Comparison of ENCODE assay signal across 1 cellular context in the genomic region with DNA sequence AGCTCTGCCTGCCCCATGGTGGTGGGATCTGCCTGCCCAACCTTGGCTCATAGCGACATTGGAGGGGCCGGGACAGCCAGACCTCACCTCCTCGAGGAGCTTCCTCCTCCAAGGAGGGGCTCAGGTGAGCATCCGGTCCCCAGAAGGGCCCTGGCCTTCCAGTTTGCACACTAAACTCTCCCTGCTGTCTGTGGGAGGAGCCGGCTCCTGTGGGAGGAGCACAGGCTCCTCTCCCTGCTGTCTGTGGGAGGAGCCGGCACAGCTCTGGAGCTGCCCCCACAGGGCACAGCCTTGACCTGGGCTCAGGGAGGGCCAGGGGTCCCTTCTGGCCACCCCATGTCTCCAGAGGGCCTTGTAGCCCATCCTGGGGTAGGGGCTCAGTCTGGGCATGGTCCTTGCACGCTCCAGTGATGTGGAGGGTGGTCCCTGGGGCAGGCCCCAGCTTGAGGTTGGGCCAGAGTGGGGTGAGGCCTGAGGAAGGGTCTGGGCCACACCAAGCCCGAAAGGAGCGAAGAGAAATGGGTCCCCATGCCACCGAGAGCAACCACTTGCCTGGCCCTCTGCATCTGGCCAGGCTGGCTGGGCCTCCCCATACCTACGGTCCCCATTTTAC.
TF ChIP-seq lines count a peak whose summit lies in the region.

No MANE protein-coding gene starts in this region.

TF ChIP-seq in A549, 52 proteins besides CTCF, POLR2A, EP300 and RAD21 (continued from another document):
- TF ChIP-seq, protein P1, sequence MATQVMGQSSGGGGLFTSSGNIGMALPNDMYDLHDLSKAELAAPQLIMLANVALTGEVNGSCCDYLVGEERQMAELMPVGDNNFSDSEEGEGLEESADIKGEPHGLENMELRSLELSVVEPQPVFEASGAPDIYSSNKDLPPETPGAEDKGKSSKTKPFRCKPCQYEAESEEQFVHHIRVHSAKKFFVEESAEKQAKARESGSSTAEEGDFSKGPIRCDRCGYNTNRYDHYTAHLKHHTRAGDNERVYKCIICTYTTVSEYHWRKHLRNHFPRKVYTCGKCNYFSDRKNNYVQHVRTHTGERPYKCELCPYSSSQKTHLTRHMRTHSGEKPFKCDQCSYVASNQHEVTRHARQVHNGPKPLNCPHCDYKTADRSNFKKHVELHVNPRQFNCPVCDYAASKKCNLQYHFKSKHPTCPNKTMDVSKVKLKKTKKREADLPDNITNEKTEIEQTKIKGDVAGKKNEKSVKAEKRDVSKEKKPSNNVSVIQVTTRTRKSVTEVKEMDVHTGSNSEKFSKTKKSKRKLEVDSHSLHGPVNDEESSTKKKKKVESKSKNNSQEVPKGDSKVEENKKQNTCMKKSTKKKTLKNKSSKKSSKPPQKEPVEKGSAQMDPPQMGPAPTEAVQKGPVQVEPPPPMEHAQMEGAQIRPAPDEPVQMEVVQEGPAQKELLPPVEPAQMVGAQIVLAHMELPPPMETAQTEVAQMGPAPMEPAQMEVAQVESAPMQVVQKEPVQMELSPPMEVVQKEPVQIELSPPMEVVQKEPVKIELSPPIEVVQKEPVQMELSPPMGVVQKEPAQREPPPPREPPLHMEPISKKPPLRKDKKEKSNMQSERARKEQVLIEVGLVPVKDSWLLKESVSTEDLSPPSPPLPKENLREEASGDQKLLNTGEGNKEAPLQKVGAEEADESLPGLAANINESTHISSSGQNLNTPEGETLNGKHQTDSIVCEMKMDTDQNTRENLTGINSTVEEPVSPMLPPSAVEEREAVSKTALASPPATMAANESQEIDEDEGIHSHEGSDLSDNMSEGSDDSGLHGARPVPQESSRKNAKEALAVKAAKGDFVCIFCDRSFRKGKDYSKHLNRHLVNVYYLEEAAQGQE (IDR thresholded peaks at IDR 0.05): no peak
- TF ChIP-seq NPAS2 (CRISPR knock-in tag; IDR thresholded peaks at IDR 0.05; ENCODE audit: borderline replicate concordance): no peak
- TF ChIP-seq PHF8 (IDR thresholded peaks at IDR 0.05; ENCODE audit: borderline replicate concordance, low read depth): no peak
- TF ChIP-seq KDM1A (IDR thresholded peaks at IDR 0.05; ENCODE audit: low read depth): no peak
- no peak for TF ChIP-seq JUNB (IDR thresholded peaks at IDR 0.05)
- TF ChIP-seq, protein P2, sequence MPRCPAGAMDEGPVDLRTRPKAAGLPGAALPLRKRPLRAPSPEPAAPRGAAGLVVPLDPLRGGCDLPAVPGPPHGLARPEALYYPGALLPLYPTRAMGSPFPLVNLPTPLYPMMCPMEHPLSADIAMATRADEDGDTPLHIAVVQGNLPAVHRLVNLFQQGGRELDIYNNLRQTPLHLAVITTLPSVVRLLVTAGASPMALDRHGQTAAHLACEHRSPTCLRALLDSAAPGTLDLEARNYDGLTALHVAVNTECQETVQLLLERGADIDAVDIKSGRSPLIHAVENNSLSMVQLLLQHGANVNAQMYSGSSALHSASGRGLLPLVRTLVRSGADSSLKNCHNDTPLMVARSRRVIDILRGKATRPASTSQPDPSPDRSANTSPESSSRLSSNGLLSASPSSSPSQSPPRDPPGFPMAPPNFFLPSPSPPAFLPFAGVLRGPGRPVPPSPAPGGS (IDR thresholded peaks at IDR 0.05): no peak
- TF ChIP-seq TFCP2L1 (CRISPR knock-in tag; IDR thresholded peaks at IDR 0.05): no peak
- no peak for TF ChIP-seq GATA3 (IDR thresholded peaks at IDR 0.05; ENCODE audit: borderline replicate concordance)
- TF ChIP-seq CHD4 (IDR thresholded peaks at IDR 0.05; ENCODE audit: borderline replicate concordance): no peak
- TF ChIP-seq, protein P3, sequence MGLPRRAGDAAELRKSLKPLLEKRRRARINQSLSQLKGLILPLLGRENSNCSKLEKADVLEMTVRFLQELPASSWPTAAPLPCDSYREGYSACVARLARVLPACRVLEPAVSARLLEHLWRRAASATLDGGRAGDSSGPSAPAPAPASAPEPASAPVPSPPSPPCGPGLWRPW (IDR thresholded peaks at IDR 0.05): no peak
- TF ChIP-seq NR3C1 (IDR thresholded peaks at IDR 0.05): no peak
